ENCODE assay signal across 21 cellular contexts in the genomic region with DNA sequence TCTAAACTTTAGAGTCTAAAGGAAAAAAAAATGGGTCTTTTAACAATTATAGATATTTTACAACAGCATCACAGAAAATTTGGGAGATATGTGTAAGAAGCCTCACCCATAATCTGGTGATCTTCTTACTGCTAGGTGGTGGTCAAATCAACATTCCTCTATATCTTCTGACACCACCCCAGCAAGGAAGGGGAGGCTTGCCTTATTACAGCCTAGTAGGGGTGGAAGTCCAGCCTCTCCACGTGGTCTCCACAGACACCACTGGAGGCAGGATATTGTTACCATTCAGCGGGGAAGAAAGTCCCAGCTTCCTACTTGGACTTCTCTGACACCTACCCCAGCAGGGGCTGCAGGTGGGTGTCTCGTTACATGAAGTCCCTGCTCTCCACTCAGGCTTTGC.
"Had no signal": no experiment of that assay in that cellular context is flagged by ENCODE, and none has a peak within 500 bp of the region (broad histone marks: within the 10 kb centered on the region; RNA-seq: fewer than 3 reads in every experiment).

No MANE protein-coding gene starts in this region.

- H3K36me3 ChIP-seq: prostate gland, transverse colon, vagina had no signal

- H3K4me3 ChIP-seq: lower lobe of right lung, prostate gland, skin epidermis, transverse colon, vagina had no signal

- H3K9me3 Mint-ChIP-seq: immature natural killer cell; naive thymus-derived CD8-positive, alpha-beta T cell; stimulated activated naive B cell treated with anti-CD40 and anti-IgM and Interleukin-4, amounts not matched to agents 10 μg/mL and 1 μg/mL and 100 μg/mL, for 72 hours; stimulated activated naive CD8-positive, alpha-beta T cell treated with anti-CD3 and anti-CD28 coated beads, Interleukin-15, Interleukin-2, amounts not matched to agents 100 ng/mL and 50 ng/mL, for 24 hours had no signal

- ATAC-seq: left colon; left ventricle myocardium superior; lower lobe of right lung; naive thymus-derived CD8-positive, alpha-beta T cell; right cardiac atrium; stimulated activated naive B cell treated with anti-CD40 and anti-IgM and Interleukin-4, amounts not matched to agents 10 μg/mL and 1 μg/mL and 100 μg/mL, for 72 hours had no signal

- H3K4me3 Mint-ChIP-seq: immature natural killer cell; naive thymus-derived CD8-positive, alpha-beta T cell; nephron progenitor cell; stimulated activated naive B cell treated with anti-CD40 and anti-IgM and Interleukin-4, amounts not matched to agents 10 μg/mL and 1 μg/mL and 100 μg/mL, for 72 hours; stimulated activated naive CD8-positive, alpha-beta T cell treated with anti-CD3 and anti-CD28 coated beads, Interleukin-15, Interleukin-2, amounts not matched to agents 100 ng/mL and 50 ng/mL, for 24 hours had no signal

- H3K27ac Mint-ChIP-seq: immature natural killer cell; nephron progenitor cell; stimulated activated naive B cell treated with anti-CD40 and anti-IgM and Interleukin-4, amounts not matched to agents 10 μg/mL and 1 μg/mL and 100 μg/mL, for 72 hours; stimulated activated naive CD8-positive, alpha-beta T cell treated with anti-CD3 and anti-CD28 coated beads, Interleukin-15, Interleukin-2, amounts not matched to agents 100 ng/mL and 50 ng/mL, for 24 hours had no signal

- H3K4me1 ChIP-seq: prostate gland, transverse colon, vagina had no signal

- DNase-seq: cortex of kidney; effector CD4-positive, alpha-beta T cell; hypothalamus; immature natural killer cell; islet precursor cell; kidney glomerular epithelial cell; left colon; left ventricle myocardium superior; lower lobe of right lung; naive thymus-derived CD8-positive, alpha-beta T cell; nephron progenitor cell; nucleus accumbens; right cardiac atrium; stimulated activated CD4-positive, alpha-beta T cell treated with anti-CD3 and anti-CD28 coated beads, Interleukin-15, amount 100 ng/mL, for 24 hours; stimulated activated CD4-positive, alpha-beta T cell treated with anti-CD3 and anti-CD28 coated beads, Interleukin-2, amount 100 ng/mL, for 48 hours; stimulated activated naive B cell treated with anti-CD40 and anti-IgM and Interleukin-4, amounts not matched to agents 10 μg/mL and 1 μg/mL and 100 μg/mL, for 72 hours; transverse colon had no signal

- H3K9me3 ChIP-seq: lower lobe of right lung, prostate gland, transverse colon, vagina had no signal

- H3K27ac ChIP-seq: lower lobe of right lung, prostate gland, skin epidermis, transverse colon, vagina had no signal

- H3K27me3 Mint-ChIP-seq: naive thymus-derived CD8-positive, alpha-beta T cell; stimulated activated naive B cell treated with anti-CD40 and anti-IgM and Interleukin-4, amounts not matched to agents 10 μg/mL and 1 μg/mL and 100 μg/mL, for 72 hours; stimulated activated naive CD8-positive, alpha-beta T cell treated with anti-CD3 and anti-CD28 coated beads, Interleukin-15, Interleukin-2, amounts not matched to agents 100 ng/mL and 50 ng/mL, for 24 hours had no signal

- H3K36me3 Mint-ChIP-seq: immature natural killer cell; naive thymus-derived CD8-positive, alpha-beta T cell had no signal

- H3K27me3 ChIP-seq: transverse colon, vagina had no signal
